In genomic region chr17:75124041-75124818, GRCh38 we compare ENCODE assay signal across 8 cellular contexts. TPM values are rescaled to one million over a fixed set of nuclear protein-coding genes. Genes with fewer than 3 reads are reported as not detected.
A peak's percentile ranks its signal among the peaks of the same experiment; 100 is the strongest.
DNase-seq lines count a peak whose midpoint lies in the region; ATAC-seq and TF ChIP-seq lines count a peak whose summit lies in the region.

No MANE protein-coding gene starts in this region.

- peak; percentile 96 for ATAC-seq in esophagus mucosa
- ATAC-seq in HG03139 (IDR thresholded peaks at IDR 0.05; ENCODE audit: unreplicated experiment), result no peak

- H3K79me2 ChIP-seq in parathyroid adenoma, result peaks cover 2% of the 10 kb centered on the region

- no peak overlapping the region for H3K4me3 ChIP-seq in parathyroid adenoma (ENCODE audit: low read depth, low read length)

- H3K9ac ChIP-seq in parathyroid adenoma, result no peak overlapping the region

- peaks cover 19% of the 10 kb centered on the region for H3K4me1 Mint-ChIP-seq in endothelial cell (ENCODE audit: unreplicated experiment)

- no peak overlapping the region for H3K27ac Mint-ChIP-seq in endothelial cell (ENCODE audit: unreplicated experiment)

- no peak for TF ChIP-seq CTCF in parathyroid adenoma (IDR thresholded peaks at IDR 0.05)
- no peak for TF ChIP-seq CTCF in endothelial cell (IDR thresholded peaks at IDR 0.05; ENCODE audit: unreplicated experiment)

- no peaks in the 10 kb centered on the region for H3K9me3 Mint-ChIP-seq in endothelial cell (ENCODE audit: unreplicated experiment)

- no peak overlapping the region for H2AFZ ChIP-seq in parathyroid adenoma

- peaks cover 26% of the 10 kb centered on the region for H3K36me3 Mint-ChIP-seq in endothelial cell (ENCODE audit: low read depth, unreplicated experiment)

- peaks cover 5% of the 10 kb centered on the region for H3K27me3 Mint-ChIP-seq in endothelial cell (ENCODE audit: unreplicated experiment)

- H3K36me3 ChIP-seq in parathyroid adenoma (ENCODE audit: control insufficient read depth, insufficient read depth, low read length), result no peaks in the 10 kb centered on the region

- H3K4me2 ChIP-seq in parathyroid adenoma (ENCODE audit: low read length), result no peak overlapping the region

- no peaks in the 10 kb centered on the region for H3K4me1 ChIP-seq in parathyroid adenoma

- H3K27ac ChIP-seq in parathyroid adenoma, result peak overlapping the region; percentile 22

- no peaks in the 10 kb centered on the region for H3K9me3 ChIP-seq in parathyroid adenoma (ENCODE audit: control insufficient read depth, low read length)

- H3K4me3 Mint-ChIP-seq in endothelial cell (ENCODE audit: unreplicated experiment), result no peak overlapping the region

- H3K27me3 ChIP-seq in parathyroid adenoma (ENCODE audit: control insufficient read depth, insufficient read depth, low read length), result no peaks in the 10 kb centered on the region

- DNase-seq in NCI-H2107 (lab: John Stamatoyannopoulos, UW), result peak; percentile 47
- DNase-seq in NCI-H2107 treated with DMSO at 0.1 percent for 48 hours (lab: John Stamatoyannopoulos, UW; ENCODE audit: unreplicated experiment), result no peak
- DNase-seq in activated CD4-positive, alpha-beta T cell treated with anti-CD3 and anti-CD28 coated beads, Interleukin-2, amount 50 U/mL, for 4 hours, result peak; percentile 71
- DNase-seq in iPS-NIHi7 (ENCODE audit: extremely low spot score), result no peak
- DNase-seq in endothelial cell (ENCODE audit: low spot score), result no peak

RNA-seq across cellular contexts. Expression of gene NT5C, which starts 7.3 kb away (rescaled TPM):
- total RNA-seq in esophagus mucosa, result 66.6 TPM
- total RNA-seq in endothelial cell (ENCODE audit: unreplicated experiment), result 13.5 TPM

RNA-seq across cellular contexts. Expression of gene ARMC7, which starts 14.5 kb away (rescaled TPM):
- 6.3 TPM for total RNA-seq in esophagus mucosa
- 43.4 TPM for total RNA-seq in endothelial cell (ENCODE audit: unreplicated experiment)

RNA-seq across cellular contexts. Expression of gene JPT1, which starts 30.1 kb away (rescaled TPM):
- total RNA-seq in esophagus mucosa (328 TPM), endothelial cell (ENCODE audit: unreplicated experiment) (115 TPM)

RNA-seq across cellular contexts. Expression of gene SLC16A5, which starts 36.5 kb away (rescaled TPM):
- total RNA-seq in esophagus mucosa, result 13.9 TPM
- total RNA-seq in endothelial cell (ENCODE audit: unreplicated experiment), result 50.9 TPM

RNA-seq across cellular contexts. Expression of gene SUMO2, which starts 58.5 kb away (rescaled TPM):
- total RNA-seq in esophagus mucosa, result 317 TPM
- total RNA-seq in endothelial cell (ENCODE audit: unreplicated experiment), result 657 TPM

Comparison
In these comparisons a context has a peak if more than half of its experiments do, and no peak if none do; other contexts are left out.
1. DNase-seq: peak in NCI-H2107 (single experiment) and activated CD4-positive, alpha-beta T cell treated with anti-CD3 and anti-CD28 coated beads, Interleukin-2, amount 50 U/mL, for 4 hours (2 of 2); none in NCI-H2107 treated with DMSO at 0.1 percent for 48 hours (single experiment), iPS-NIHi7 (single experiment) and endothelial cell (single experiment).